Comparison of ENCODE assay signal across 20 cellular contexts in genomic region chr4:73596001-73596400, GRCh38. TPM values are rescaled to one million over a fixed set of nuclear protein-coding genes. Genes with fewer than 3 reads are reported as not detected.
"Had no signal": no experiment of that assay in that cellular context is flagged by ENCODE, and none has a peak within 500 bp of the region (broad histone marks: within the 10 kb centered on the region; RNA-seq: fewer than 3 reads in every experiment).

No MANE protein-coding gene starts in this region.

- ATAC-seq: effector memory CD8-positive, alpha-beta T cell; gastrocnemius medialis; heart right ventricle; naive thymus-derived CD4-positive, alpha-beta T cell had no signal

- H3K36me3 ChIP-seq: esophagus muscularis mucosa, gastrocnemius medialis, heart right ventricle, sigmoid colon had no signal

- H3K4me1 ChIP-seq: gastrocnemius medialis, heart right ventricle had no signal

- H3K9me3 ChIP-seq: esophagus muscularis mucosa, gastrocnemius medialis, sigmoid colon had no signal

- DNase-seq: effector memory CD8-positive, alpha-beta T cell; gastrocnemius medialis; heart right ventricle; hypothalamus; kidney glomerular epithelial cell; naive thymus-derived CD4-positive, alpha-beta T cell; nephron progenitor cell; sigmoid colon; stimulated activated CD4-positive, alpha-beta T cell treated with anti-CD3 and anti-CD28 coated beads, Interleukin-12 subunit alpha, Interleukin-12 subunit beta, amount 100 ng/mL, for 4 hours; stimulated activated naive CD4-positive, alpha-beta T cell; trophoblast cell had no signal

- H3K27ac ChIP-seq: epithelial cell of prostate, esophagus muscularis mucosa, gastrocnemius medialis, heart right ventricle, sigmoid colon, skin epidermis had no signal

- FAIRE-seq: islet of Langerhans had no signal

- H3K4me3 ChIP-seq: esophagus muscularis mucosa, gastrocnemius medialis, heart right ventricle, sigmoid colon, skin epidermis had no signal

- H3K27me3 ChIP-seq: esophagus muscularis mucosa, gastrocnemius medialis, heart right ventricle, sigmoid colon had no signal

RNA-seq across cellular contexts. Expression of gene RASSF6, which starts 24.2 kb away (rescaled TPM):
- total RNA-seq: fibroblast of villous mesenchyme, lung microvascular endothelial cell, mesenteric fat pad, osteoblast, pulmonary artery endothelial cell had no signal
- polyA plus RNA-seq: heart right ventricle had no signal
